Comparison of ENCODE assay signal across 21 cellular contexts in genomic region chr4:723706-724105, GRCh38. TPM values are rescaled to one million over a fixed set of nuclear protein-coding genes. Genes with fewer than 3 reads are reported as not detected.
DNase-seq lines count a peak whose midpoint lies in the region; ATAC-seq and TF ChIP-seq lines count a peak whose summit lies in the region.
"Had no signal": no experiment of that assay in that cellular context is flagged by ENCODE, and none has a peak within 500 bp of the region (broad histone marks: within the 10 kb centered on the region; RNA-seq: fewer than 3 reads in every experiment).

No MANE protein-coding gene starts in this region.

- H3K9me3 ChIP-seq in duodenal mucosa (ENCODE audit: control insufficient read depth in 1 of 2, low read length in 2 of 2) (no peaks in the 10 kb centered on the region), mesodermal cell (ENCODE audit: control insufficient read depth, low read length) (no peaks in the 10 kb centered on the region)
- H3K9me3 ChIP-seq: esophagus squamous epithelium, SK-N-SH had no signal

- H3K9me3 Mint-ChIP-seq in activated naive CD4-positive, alpha-beta T cell treated with anti-CD3 and anti-CD28 coated beads, Interleukin-2, amount 50 U/mL, for 72 hours = no peaks in the 10 kb centered on the region
- H3K9me3 Mint-ChIP-seq: activated naive CD8-positive, alpha-beta T cell treated with anti-CD3 and anti-CD28 coated beads, Interleukin-2, amount 10 ng/mL, durations not matched to agents 7 days and 5 days; activated T-helper 17 cell treated with anti-CD3 and anti-CD28 coated beads, Interleukin-2, amount 50 U/mL, for 72 hours; naive B cell had no signal

- no peak for ATAC-seq in activated naive CD4-positive, alpha-beta T cell treated with anti-CD3 and anti-CD28 coated beads, Interleukin-2, amount 50 U/mL, for 72 hours
- ATAC-seq in sciatic nerve = peak; percentile 22
- ATAC-seq: activated T-helper 17 cell treated with anti-CD3 and anti-CD28 coated beads, Interleukin-2, amount 50 U/mL, for 72 hours had no signal

- H3K9ac ChIP-seq in duodenal mucosa (ENCODE audit: low read depth in 1 of 2, low read length in 2 of 2) = peak overlapping the region; percentile 33 to 47
- H3K9ac ChIP-seq: SK-N-SH had no signal

- H3K36me3 Mint-ChIP-seq in activated naive CD4-positive, alpha-beta T cell treated with anti-CD3 and anti-CD28 coated beads, Interleukin-2, amount 50 U/mL, for 72 hours = peaks cover 0 to 38% of the 10 kb centered on the region in 2 donors

- WGBS in mesodermal cell (ENCODE audit: insufficient coverage in 2 of 2), 2 experiments = 97 to 99% methylated on average over 12 to 13 of the region's 13 CpGs

- no peak for TF ChIP-seq CTCF in GM20000 (IDR thresholded peaks at IDR 0.05; ENCODE audit: extremely low read depth, missing control alignments)

- H3K27me3 ChIP-seq in duodenal mucosa (ENCODE audit: control insufficient read depth in 1 of 2, insufficient read depth in 2 of 2, low read length in 2 of 2) = no peaks in the 10 kb centered on the region
- H3K27me3 ChIP-seq: esophagus squamous epithelium had no signal

- H3K27ac ChIP-seq in duodenal mucosa (ENCODE audit: low read depth, low read length) (no peak overlapping the region), mesodermal cell (ENCODE audit: low read depth, low read length, severe bottlenecking) (peak overlapping the region; percentile 10)
- H3K27ac ChIP-seq: 22Rv1, esophagus squamous epithelium had no signal

- H3K27ac Mint-ChIP-seq in activated naive CD4-positive, alpha-beta T cell treated with anti-CD3 and anti-CD28 coated beads, Interleukin-2, amount 50 U/mL, for 72 hours = peak overlapping the region; percentile 71 to 74
- H3K27ac Mint-ChIP-seq: activated naive CD8-positive, alpha-beta T cell treated with anti-CD3 and anti-CD28 coated beads, Interleukin-2, amount 10 ng/mL, durations not matched to agents 7 days and 5 days; activated T-helper 17 cell treated with anti-CD3 and anti-CD28 coated beads, Interleukin-2, amount 50 U/mL, for 72 hours had no signal

- intact Hi-C loops in sciatic nerve (cut with DNase I) = no loop called here

- H3K4me1 ChIP-seq in duodenal mucosa (ENCODE audit: control insufficient read depth in 1 of 2, insufficient read depth in 2 of 2, low read length in 2 of 2) (peaks cover 27 to 32% of the 10 kb centered on the region in 2 donors), mesodermal cell (ENCODE audit: control insufficient read depth, insufficient read depth, low read length, poor library complexity, severe bottlenecking) (peaks cover 4% of the 10 kb centered on the region)

- peaks cover 0 to 10% of the 10 kb centered on the region in 2 donors for H3K36me3 ChIP-seq in duodenal mucosa (ENCODE audit: control insufficient read depth in 1 of 2, insufficient read depth in 2 of 2, low read length in 2 of 2)
- peaks cover 66% of the 10 kb centered on the region for H3K36me3 ChIP-seq in mesodermal cell (ENCODE audit: control insufficient read depth, insufficient read depth, low read length)

- no peak overlapping the region for H3K4me3 ChIP-seq in duodenal mucosa (ENCODE audit: low read depth in 1 of 2, low read length in 2 of 2)
- H3K4me3 ChIP-seq in mesodermal cell (ENCODE audit: extremely low read depth, insufficient read depth, low read length, poor library complexity, severe bottlenecking) = no peak overlapping the region
- H3K4me3 ChIP-seq: esophagus squamous epithelium had no signal

- DNase-seq in activated naive CD4-positive, alpha-beta T cell treated with anti-CD3 and anti-CD28 coated beads, Interleukin-2, amount 50 U/mL, for 72 hours (ENCODE audit: low spot score in 2 of 2) = no peak
- DNase-seq in activated naive CD4-positive, alpha-beta T cell (lab: John Stamatoyannopoulos, UW) = no peak
- no peak for DNase-seq in sciatic nerve (ENCODE audit: low spot score)
- no peak for DNase-seq in GM20000 (ENCODE audit: low spot score)
- DNase-seq in amniotic stem cell (lab: John Stamatoyannopoulos, UW) = no peak
- DNase-seq in germinal center (ENCODE audit: low spot score) = no peak
- DNase-seq: activated CD4-positive, alpha-beta T cell treated with anti-CD3 and anti-CD28 coated beads, Interleukin-2, amount 50 U/mL, for 4 hours; activated CD8-positive, alpha-beta memory T cell treated with anti-CD3 and anti-CD28 coated beads, Interleukin-2, amount 50 U/mL, for 4 hours; activated naive CD8-positive, alpha-beta T cell treated with anti-CD3 and anti-CD28 coated beads, Interleukin-2, amount 10 ng/mL, durations not matched to agents 7 days and 5 days; esophagus squamous epithelium; mammary epithelial cell; naive B cell; NCI-H1092; NCI-H2029 treated with DMSO at 0.1 percent for 48 hours; NCI-H2227 treated with DMSO at 0.1 percent for 48 hours; SK-N-SH; stimulated activated CD8-positive, alpha-beta memory T cell treated with anti-CD3 and anti-CD28 coated beads, Interleukin-4, amount 100 ng/mL, for 48 hours had no signal

RNA-seq across cellular contexts. Expression of gene PCGF3, which starts 18.1 kb away (rescaled TPM):
- 10 to 100 TPM; 23.0 to 25.9 TPM for total RNA-seq in activated naive CD4-positive, alpha-beta T cell treated with anti-CD3 and anti-CD28 coated beads, Interleukin-2, amount 50 U/mL, for 72 hours
- 56.3 TPM for polyA plus RNA-seq in mesodermal cell (2013, experiment 1 of 2)
- 51.8 TPM for polyA plus RNA-seq in mesodermal cell (2013, experiment 2 of 2)
- 50.3 TPM for total RNA-seq in sciatic nerve

RNA-seq across cellular contexts. Expression of gene SLC49A3, which starts 34.8 kb away (rescaled TPM):
- total RNA-seq in activated naive CD4-positive, alpha-beta T cell treated with anti-CD3 and anti-CD28 coated beads, Interleukin-2, amount 50 U/mL, for 72 hours = 1 to 10 TPM in 1 of 2 donors, under 1 TPM in 1; 0.59 to 1.3 TPM
- 2.2 TPM for polyA plus RNA-seq in mesodermal cell (2013, experiment 1 of 2)
- 1.6 TPM for polyA plus RNA-seq in mesodermal cell (2013, experiment 2 of 2)
- total RNA-seq in sciatic nerve = 11.4 TPM
- polyA plus RNA-seq: mammary epithelial cell had no signal

RNA-seq across cellular contexts. Expression of gene MYL5, which starts 49.4 kb away (rescaled TPM):
- 10 to 100 TPM in 1 of 2 donors, 1 to 10 TPM in 1; 7.4 to 21.8 TPM for total RNA-seq in activated naive CD4-positive, alpha-beta T cell treated with anti-CD3 and anti-CD28 coated beads, Interleukin-2, amount 50 U/mL, for 72 hours
- polyA plus RNA-seq in mesodermal cell (2013, experiment 1 of 2) = 7.4 TPM
- 7.5 TPM for polyA plus RNA-seq in mesodermal cell (2013, experiment 2 of 2)
- total RNA-seq in sciatic nerve = 14.6 TPM

RNA-seq across cellular contexts. Expression of gene ATP5ME, which starts 49.6 kb away (rescaled TPM):
- 100 to 1,000 TPM; 131 to 221 TPM for total RNA-seq in activated naive CD4-positive, alpha-beta T cell treated with anti-CD3 and anti-CD28 coated beads, Interleukin-2, amount 50 U/mL, for 72 hours
- 302 TPM for polyA plus RNA-seq in mesodermal cell (2013, experiment 1 of 2)
- 291 TPM for polyA plus RNA-seq in mesodermal cell (2013, experiment 2 of 2)
- total RNA-seq in sciatic nerve = 174 TPM
